Comparison of ENCODE assay signal across 25 cellular contexts in genomic region chr6:124996411-124996810, GRCh38. TPM values are rescaled to one million over a fixed set of nuclear protein-coding genes. Genes with fewer than 3 reads are reported as not detected.
"Had no signal": no experiment of that assay in that cellular context is flagged by ENCODE, and none has a peak within 500 bp of the region (broad histone marks: within the 10 kb centered on the region; RNA-seq: fewer than 3 reads in every experiment).

No MANE protein-coding gene starts in this region.

- FAIRE-seq: islet of Langerhans had no signal

- H3K4me1 ChIP-seq: prostate gland had no signal

- H3K9me3 ChIP-seq: esophagus squamous epithelium, heart right ventricle, mucosa of descending colon, neutrophil, prostate gland, right atrium auricular region, sigmoid colon, stomach, thyroid gland had no signal

- H3K4me3 ChIP-seq: esophagus squamous epithelium, heart right ventricle, lung, mucosa of descending colon, prostate gland, right atrium auricular region, sigmoid colon, stomach, thyroid gland had no signal

- ATAC-seq: effector memory CD8-positive, alpha-beta T cell; heart right ventricle; mucosa of descending colon; naive thymus-derived CD8-positive, alpha-beta T cell; stimulated activated effector memory CD8-positive, alpha-beta T cell treated with anti-CD3 and anti-CD28 coated beads, Interleukin-12 subunit alpha, Interleukin-12 subunit beta, amount 100 ng/mL, for 72 hours had no signal

- H3K27me3 ChIP-seq: esophagus squamous epithelium, heart right ventricle, neutrophil, right atrium auricular region, sigmoid colon, stomach, thyroid gland had no signal

- H3K27me3 Mint-ChIP-seq: effector memory CD8-positive, alpha-beta T cell had no signal

- H3K4me1 Mint-ChIP-seq: naive thymus-derived CD8-positive, alpha-beta T cell; stimulated activated effector memory CD8-positive, alpha-beta T cell treated with anti-CD3 and anti-CD28 coated beads, Interleukin-12 subunit alpha, Interleukin-12 subunit beta, amount 100 ng/mL, for 72 hours had no signal

- H3K9me3 Mint-ChIP-seq: mesothelial cell of epicardium; naive thymus-derived CD8-positive, alpha-beta T cell; stimulated activated effector memory CD8-positive, alpha-beta T cell treated with anti-CD3 and anti-CD28 coated beads, Interleukin-12 subunit alpha, Interleukin-12 subunit beta, amount 100 ng/mL, for 72 hours had no signal

- H3K36me3 Mint-ChIP-seq: mesothelial cell of epicardium; naive thymus-derived CD8-positive, alpha-beta T cell; stimulated activated effector memory CD8-positive, alpha-beta T cell treated with anti-CD3 and anti-CD28 coated beads, Interleukin-12 subunit alpha, Interleukin-12 subunit beta, amount 100 ng/mL, for 72 hours had no signal

- DNase-seq: cortex of kidney; effector memory CD8-positive, alpha-beta T cell; erythroblast; esophagus squamous epithelium; foreskin melanocyte; glutamatergic neuron; heart right ventricle; hippocampal formation; kidney glomerular epithelial cell; mesenchymal stem cell; mucosa of descending colon; naive thymus-derived CD8-positive, alpha-beta T cell; sigmoid colon; stimulated activated CD4-positive, alpha-beta T cell treated with anti-CD3 and anti-CD28 coated beads, Interleukin-2, amount 100 ng/mL, for 24 hours; stimulated activated CD4-positive, alpha-beta T cell treated with anti-CD3 and anti-CD28 coated beads, Interleukin-4, amount 100 ng/mL, for 24 hours; stimulated activated naive CD4-positive, alpha-beta T cell treated with Interleukin-2 at 50 U/mL for 16 hours; stomach; thyroid gland had no signal

- H3K36me3 ChIP-seq: heart right ventricle, neutrophil, prostate gland, right atrium auricular region, stomach, thyroid gland had no signal

- H3K27ac ChIP-seq: esophagus squamous epithelium, heart right ventricle, neutrophil, prostate gland, right atrium auricular region, stomach, thyroid gland had no signal

- H3K27ac Mint-ChIP-seq: effector memory CD8-positive, alpha-beta T cell; mesothelial cell of epicardium; naive thymus-derived CD8-positive, alpha-beta T cell; stimulated activated effector memory CD8-positive, alpha-beta T cell treated with anti-CD3 and anti-CD28 coated beads, Interleukin-12 subunit alpha, Interleukin-12 subunit beta, amount 100 ng/mL, for 72 hours had no signal

- H3K4me3 Mint-ChIP-seq: effector memory CD8-positive, alpha-beta T cell; mesothelial cell of epicardium; naive thymus-derived CD8-positive, alpha-beta T cell; stimulated activated effector memory CD8-positive, alpha-beta T cell treated with anti-CD3 and anti-CD28 coated beads, Interleukin-12 subunit alpha, Interleukin-12 subunit beta, amount 100 ng/mL, for 72 hours had no signal

RNA-seq across cellular contexts. Expression of gene RNF217, which starts 34.2 kb away (rescaled TPM):
- total RNA-seq: naive thymus-derived CD8-positive, alpha-beta T cell had no signal
